Comparison of ENCODE assay signal across 20 cellular contexts in genomic region chr14:72970058-72970630, GRCh38.
"Had no signal": no experiment of that assay in that cellular context is flagged by ENCODE, and none has a peak within 500 bp of the region (broad histone marks: within the 10 kb centered on the region; RNA-seq: fewer than 3 reads in every experiment).

No MANE protein-coding gene starts in this region.

- H3K27ac ChIP-seq: gastroesophageal sphincter, suprapubic skin, tibial artery, upper lobe of right lung had no signal

- DNase-seq: activated CD4-positive, alpha-beta T cell treated with anti-CD3 and anti-CD28 coated beads for 36 hours; activated CD4-positive, alpha-beta T cell treated with anti-CD3 and anti-CD28 coated beads, Interleukin-2, amount 50 U/mL, for 4 hours; activated CD4-positive, CD25-positive, alpha-beta regulatory T cell; activated effector memory CD4-positive, alpha-beta T cell treated with Interleukin-2 at 50 U/mL for 16 hours; activated naive CD4-positive, alpha-beta T cell treated with Interleukin-2 at 50 U/mL for 16 hours; dermis blood vessel endothelial cell; effector CD8-positive, alpha-beta T cell; midbrain; naive thymus-derived CD4-positive, alpha-beta T cell; stimulated activated CD4-positive, alpha-beta T cell treated with anti-CD3 and anti-CD28 coated beads, Interleukin-15, amount 100 ng/mL, for 24 hours; stimulated activated CD4-positive, alpha-beta T cell treated with anti-CD3 and anti-CD28 coated beads, Interleukin-2, amount 100 ng/mL, for 24 hours; stimulated activated naive CD4-positive, alpha-beta T cell; tibial artery; upper lobe of right lung had no signal

- H3K4me1 ChIP-seq: gastroesophageal sphincter, suprapubic skin, tibial artery, upper lobe of right lung had no signal

- H3K27ac Mint-ChIP-seq: activated CD4-positive, alpha-beta T cell treated with anti-CD3 and anti-CD28 coated beads for 36 hours; activated naive CD8-positive, alpha-beta T cell; memory B cell; naive thymus-derived CD4-positive, alpha-beta T cell had no signal

- H3K4me2 ChIP-seq: smooth muscle cell had no signal

- H3K27me3 Mint-ChIP-seq: activated CD4-positive, alpha-beta T cell treated with anti-CD3 and anti-CD28 coated beads for 36 hours; activated naive CD8-positive, alpha-beta T cell; central memory CD8-positive, alpha-beta T cell; memory B cell; naive thymus-derived CD4-positive, alpha-beta T cell had no signal

- H3K27me3 ChIP-seq: gastroesophageal sphincter, suprapubic skin, tibial artery, upper lobe of right lung had no signal

- H3K4me3 Mint-ChIP-seq: activated CD4-positive, alpha-beta T cell treated with anti-CD3 and anti-CD28 coated beads for 36 hours; activated naive CD8-positive, alpha-beta T cell; central memory CD8-positive, alpha-beta T cell; memory B cell; naive thymus-derived CD4-positive, alpha-beta T cell had no signal

- H3K4me1 Mint-ChIP-seq: activated CD4-positive, alpha-beta T cell treated with anti-CD3 and anti-CD28 coated beads for 36 hours; central memory CD8-positive, alpha-beta T cell; memory B cell had no signal

- ATAC-seq: activated CD4-positive, alpha-beta T cell treated with anti-CD3 and anti-CD28 coated beads for 36 hours; naive thymus-derived CD4-positive, alpha-beta T cell; upper lobe of right lung had no signal

- H3K4me3 ChIP-seq: gastroesophageal sphincter, smooth muscle cell, suprapubic skin, tibial artery, upper lobe of right lung had no signal

- H3K9me3 ChIP-seq: gastroesophageal sphincter, suprapubic skin, tibial artery, upper lobe of right lung had no signal

- H3K9me3 Mint-ChIP-seq: central memory CD8-positive, alpha-beta T cell; memory B cell; naive thymus-derived CD4-positive, alpha-beta T cell had no signal
